Comparison of ENCODE assay signal across 1 cellular context in genomic region chr10:102422586-102423129, GRCh38.
A peak's percentile ranks its signal among the peaks of the same experiment; 100 is the strongest.
TF ChIP-seq lines count a peak whose summit lies in the region.

No MANE protein-coding gene starts in this region.

TF ChIP-seq in HepG2, 621 proteins besides CTCF, POLR2A, EP300 and RAD21 (continued from another document):
- TF ChIP-seq ZBTB26 (CRISPR knock-in tag; IDR thresholded peaks at IDR 0.05; ENCODE audit: borderline replicate concordance), result peak; percentile 86
- TF ChIP-seq ZNF232 (CRISPR knock-in tag; IDR thresholded peaks at IDR 0.05; ENCODE audit: borderline replicate concordance), result no peak; the same call in 1 of the 2 replicates
- no peak for TF ChIP-seq ZNF382 (CRISPR knock-in tag; IDR thresholded peaks at IDR 0.05; ENCODE audit: borderline replicate concordance)
- no peak for TF ChIP-seq TFAP4 (IDR thresholded peaks at IDR 0.05; ENCODE audit: borderline replicate concordance, low read depth)
- TF ChIP-seq ARHGAP35 (CRISPR knock-in tag; IDR thresholded peaks at IDR 0.05; ENCODE audit: borderline replicate concordance), result peak; percentile 55; the same call in 1 of the 2 replicates
- no peak for TF ChIP-seq NBN (conservative IDR thresholded peaks at IDR 0.05)
- TF ChIP-seq KDM5A (IDR thresholded peaks at IDR 0.05; ENCODE audit: borderline replicate concordance, low read length), result no peak
- no peak for TF ChIP-seq TAF15 (IDR thresholded peaks at IDR 0.05; ENCODE audit: low read depth, low read length, poor library complexity, severe bottlenecking)
- TF ChIP-seq HOXA5 (CRISPR knock-in tag; IDR thresholded peaks at IDR 0.05), result no peak; the same call in 1 of the 2 replicates
- no peak for TF ChIP-seq STAT5B (CRISPR knock-in tag; IDR thresholded peaks at IDR 0.05)
- TF ChIP-seq ATF7-NPFF (CRISPR knock-in tag; IDR thresholded peaks at IDR 0.05; ENCODE audit: low read depth), result peak; percentile 90
- TF ChIP-seq, protein P1, sequence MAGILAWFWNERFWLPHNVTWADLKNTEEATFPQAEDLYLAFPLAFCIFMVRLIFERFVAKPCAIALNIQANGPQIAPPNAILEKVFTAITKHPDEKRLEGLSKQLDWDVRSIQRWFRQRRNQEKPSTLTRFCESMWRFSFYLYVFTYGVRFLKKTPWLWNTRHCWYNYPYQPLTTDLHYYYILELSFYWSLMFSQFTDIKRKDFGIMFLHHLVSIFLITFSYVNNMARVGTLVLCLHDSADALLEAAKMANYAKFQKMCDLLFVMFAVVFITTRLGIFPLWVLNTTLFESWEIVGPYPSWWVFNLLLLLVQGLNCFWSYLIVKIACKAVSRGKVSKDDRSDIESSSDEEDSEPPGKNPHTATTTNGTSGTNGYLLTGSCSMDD (CRISPR knock-in tag; IDR thresholded peaks at IDR 0.05), result 0 out of 2 replicates have a peak, but pooled peaks have one; percentile 76
- no peak for TF ChIP-seq SMC3 (IDR thresholded peaks at IDR 0.05; ENCODE audit: low read length)
